ENCODE assay signal across 8 cellular contexts in the genomic region with DNA sequence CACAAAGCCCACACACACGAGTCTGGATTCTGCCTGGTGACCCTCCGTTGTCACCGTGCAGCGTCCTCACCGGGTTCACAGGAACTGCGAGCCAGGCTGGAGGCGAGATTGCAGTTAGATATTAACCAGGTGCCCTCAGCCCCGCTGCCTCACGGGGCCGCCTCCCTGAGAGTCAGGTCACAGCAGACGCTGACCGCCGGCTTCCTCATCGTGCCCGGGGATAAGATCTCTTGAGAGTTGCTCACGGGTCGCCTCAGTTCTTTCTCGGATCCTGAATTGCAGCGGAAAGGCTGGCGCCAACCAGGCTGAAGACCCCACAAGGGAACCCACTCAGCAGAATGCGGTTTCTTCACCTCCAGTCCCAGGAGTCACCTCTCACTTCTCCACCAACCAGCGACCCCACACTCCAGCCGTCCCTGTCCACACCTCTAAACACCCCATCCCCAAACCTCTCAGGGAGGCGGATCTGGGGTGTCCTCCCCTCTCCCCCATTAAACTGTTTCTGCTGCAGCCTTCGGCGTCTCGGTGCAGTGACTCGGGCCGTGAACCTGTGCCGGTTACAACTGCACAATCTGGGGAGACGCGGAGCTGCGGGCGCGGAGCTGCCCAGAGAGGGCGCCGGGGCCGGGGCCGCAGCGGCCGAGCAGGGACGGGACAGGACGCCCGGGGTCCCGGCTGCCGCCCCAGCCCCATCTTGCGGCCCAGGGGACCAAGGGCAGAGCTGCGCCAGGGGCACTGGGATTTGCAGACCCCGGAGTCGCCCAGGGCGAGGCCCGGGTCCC. TPM values are rescaled to one million over a fixed set of nuclear protein-coding genes. Genes with fewer than 3 reads are reported as not detected.
DNase-seq lines count a peak whose midpoint lies in the region; ATAC-seq, FAIRE-seq and TF ChIP-seq lines count a peak whose summit lies in the region.

No MANE protein-coding gene starts in this region.

- peaks cover 12% of the 10 kb centered on the region for H3K36me3 Mint-ChIP-seq in CD8-positive, alpha-beta T cell
- peaks cover 4% of the 10 kb centered on the region for H3K36me3 Mint-ChIP-seq in T-cell

- peaks cover 11% of the 10 kb centered on the region for H3K79me2 ChIP-seq in GM12878 (ENCODE audit: control insufficient read depth, insufficient read depth, low read length)

- SMC1A ChIA-PET in GM12878 (lab: Charles Lee; ENCODE audit: uncharacterized antibody, unreplicated experiment): interaction anchor here (1.0 to 1.6 kb wide), 2 partner anchors 29 to 31 kb away, joined by 3 to 4 read pairs; a partner anchor contains a TSS

- peaks cover 14% of the 10 kb centered on the region for H3K4me1 ChIP-seq in CD8-positive, alpha-beta T cell (ENCODE audit: insufficient read depth, low read length)
- H3K4me1 ChIP-seq in GM12878 (ENCODE audit: control insufficient read depth, insufficient read depth, low read length) (no peaks in the 10 kb centered on the region; the same call in 1 of the 2 replicates), iPS-18a (ENCODE audit: control insufficient read depth, low read depth, low read length) (no peaks in the 10 kb centered on the region), skeletal muscle satellite cell (ENCODE audit: control insufficient read depth, insufficient read depth, low read length) (peaks cover 18% of the 10 kb centered on the region)

- H3K27me3 ChIP-seq in CD8-positive, alpha-beta T cell (ENCODE audit: insufficient read depth, low read length): no peaks in the 10 kb centered on the region
- no peaks in the 10 kb centered on the region for H3K27me3 ChIP-seq in GM12878 (replicated peaks in 1 of 2; ENCODE audit: control insufficient read depth in 2 of 2, insufficient read depth in 2 of 2, low read length in 1 of 2)
- H3K27me3 ChIP-seq in iPS-18a (ENCODE audit: control insufficient read depth, insufficient read depth, low read length): peaks cover 27% of the 10 kb centered on the region
- no peaks in the 10 kb centered on the region for H3K27me3 ChIP-seq in skeletal muscle satellite cell (ENCODE audit: control insufficient read depth, insufficient read depth, low read length)

- in situ Hi-C loops in GM12878 (cut with MboI): no loop called here

- H3K4me3 ChIP-seq in CD8-positive, alpha-beta T cell (ENCODE audit: low read depth, low read length): peak overlapping the region; percentile 72
- H3K4me3 ChIP-seq in GM12878 (peak overlapping the region; percentile 82), iPS-18a (ENCODE audit: low read length) (peak overlapping the region; percentile 60), skeletal muscle satellite cell (ENCODE audit: low read length) (peak overlapping the region; percentile 93)

- peak overlapping the region; percentile 99 for H3K4me3 Mint-ChIP-seq in CD8-positive, alpha-beta T cell
- H3K4me3 Mint-ChIP-seq in T-cell: peak overlapping the region; percentile 97 to 100 (median 99)

- peak overlapping the region; percentile 52 for H3K27ac ChIP-seq in CD8-positive, alpha-beta T cell (ENCODE audit: low read depth, low read length)
- H3K27ac ChIP-seq in GM12878 (ENCODE audit: control insufficient read depth, insufficient read depth) (peak overlapping the region; percentile 83), iPS-18a (ENCODE audit: low read length) (no peak overlapping the region)

- peak overlapping the region; percentile 96 for H3K27ac Mint-ChIP-seq in CD8-positive, alpha-beta T cell
- peak overlapping the region; percentile 43 to 90 for H3K27ac Mint-ChIP-seq in T-cell

- peaks cover 32% of the 10 kb centered on the region for H3K4me1 Mint-ChIP-seq in CD8-positive, alpha-beta T cell (ENCODE audit: low read depth)
- H3K4me1 Mint-ChIP-seq in T-cell: peaks cover 26 to 28% (median 27%) of the 10 kb centered on the region in 3 donors

- TF ChIP-seq CTCF in CD8-positive, alpha-beta T cell (IDR thresholded peaks at IDR 0.05): no peak
- TF ChIP-seq CTCF in GM12878 (IDR thresholded peaks at IDR 0.05 in 2 of 3, conservative IDR thresholded peaks at IDR 0.05 in 1 of 3; ENCODE audit: control insufficient read depth in 2 of 3, extremely low read depth in 1 of 3, insufficient read depth in 1 of 3, low read depth in 3 of 3, low read length in 3 of 3): 0 out of 6 replicates have a peak, but pooled peaks of 1 of the 3 experiments have one; percentile 4

- POLR2A ChIA-PET in CD8-positive, alpha-beta T cell (lab: Charles Lee): interaction anchor here (0.7 to 2.1 kb wide), 2 partner anchors 28 to 402 kb away, joined by 3 to 8 read pairs; a partner anchor contains a TSS
- POLR2A ChIA-PET in T-cell (lab: Charles Lee): no interaction called here
- POLR2A ChIA-PET in GM12878 (lab: Charles Lee): interaction anchor here (0.5 to 0.7 kb wide), 3 partner anchors 28 to 1539 kb away, joined by 3 to 8 read pairs (median 7); no protein-coding TSS in a partner anchor

- no peaks in the 10 kb centered on the region for H4K20me1 ChIP-seq in GM12878 (ENCODE audit: control insufficient read depth, insufficient read depth)

- under 1% methylated on average over 45 of the region's 52 CpGs for WGBS in GM12878 (ENCODE audit: insufficient coverage, insufficient replicate concordance, low lambda C conversion rate, missing lambda C conversion rate)

- H3K27me3 Mint-ChIP-seq in CD8-positive, alpha-beta T cell (ENCODE audit: low read depth): no peaks in the 10 kb centered on the region
- H3K27me3 Mint-ChIP-seq in T-cell: peaks cover 0 to 5% of the 10 kb centered on the region in 2 donors

- ATAC-seq in CD8-positive, alpha-beta T cell: peak; percentile 27
- peak; percentile 31 for ATAC-seq in GM19328 (IDR thresholded peaks at IDR 0.05; ENCODE audit: unreplicated experiment)
- ATAC-seq in HG03439 (IDR thresholded peaks at IDR 0.05; ENCODE audit: unreplicated experiment): peak; percentile 39
- peak; percentile 41 to 61 (median 58) for ATAC-seq in T-cell (replicated peaks in 1 of 4)
- peak; percentile 76 for ATAC-seq in GM12878

- RAD21 ChIA-PET in GM12878 (lab: Charles Lee; ENCODE audit: unreplicated experiment): interaction anchor here (0.5 kb wide), 1 partner anchor 168 kb away, joined by 3 read pairs; no protein-coding TSS in a partner anchor

- no peak for TF ChIP-seq RAD21 in GM12878 (IDR thresholded peaks at IDR 0.05; ENCODE audit: insufficient read depth, low read depth, low read length)

- intact Hi-C loops in CD8-positive, alpha-beta T cell (cut with DNase I, micrococcal nuclease): loop anchor here (1.0 to 5.0 kb wide), 9 partner anchors 28 to 425 kb away; a partner anchor contains a TSS
- intact Hi-C loops in GM12878 (cut with micrococcal nuclease; ENCODE audit: unreplicated experiment): no loop called here

- no peaks in the 10 kb centered on the region for H3K9me3 ChIP-seq in CD8-positive, alpha-beta T cell (ENCODE audit: low read length)
- H3K9me3 ChIP-seq in GM12878 (replicated peaks; ENCODE audit: control insufficient read depth, insufficient read depth, low read length) (no peaks in the 10 kb centered on the region), iPS-18a (ENCODE audit: control insufficient read depth, low read depth, low read length) (no peaks in the 10 kb centered on the region), skeletal muscle satellite cell (replicated peaks; ENCODE audit: low read length) (no peaks in the 10 kb centered on the region)

- no peak for TF ChIP-seq POLR2A in GM12878 (IDR thresholded peaks at IDR 0.05; ENCODE audit: low read depth, low read length)

- H3K9me3 Mint-ChIP-seq in CD8-positive, alpha-beta T cell: no peaks in the 10 kb centered on the region
- H3K9me3 Mint-ChIP-seq in T-cell: no peaks in the 10 kb centered on the region

- TSS peak; percentile 84 for BruUV-seq in GM12878 (replicated peaks; lab: Mats Ljungman, UMichigan)

- CTCF ChIA-PET in CD8-positive, alpha-beta T cell (lab: Charles Lee): interaction anchor here (1.4 to 2.3 kb wide), 2 partner anchors 38 to 60 kb away, joined by 3 to 7 read pairs; no protein-coding TSS in a partner anchor
- CTCF ChIA-PET in T-cell (lab: Charles Lee) (interaction anchor here (0.6 kb wide), 2 partner anchors 26 to 46 kb away, joined by 5 to 7 read pairs; no protein-coding TSS in a partner anchor), GM12878 (lab: Yijun Ruan, JAX) (no interaction called here)

- H3K36me3 ChIP-seq in CD8-positive, alpha-beta T cell (ENCODE audit: insufficient read depth, low read length): no peaks in the 10 kb centered on the region
- H3K36me3 ChIP-seq in GM12878 (ENCODE audit: control insufficient read depth in 2 of 2, insufficient read depth in 2 of 2, low read length in 1 of 2) (peaks cover 0 to 3% of the 10 kb centered on the region in 2 experiments; a peak in 1 of 4 replicates), iPS-18a (ENCODE audit: control insufficient read depth, low read depth, low read length) (no peaks in the 10 kb centered on the region), skeletal muscle satellite cell (ENCODE audit: insufficient read depth, low read length) (no peaks in the 10 kb centered on the region)

- H3K4me2 ChIP-seq in GM12878 (ENCODE audit: control insufficient read depth, insufficient read depth) (peak overlapping the region; percentile 91), skeletal muscle satellite cell (ENCODE audit: low read length) (peak overlapping the region; percentile 89)

- H2AFZ ChIP-seq in GM12878 (ENCODE audit: control insufficient read depth, low read depth, low read length): peak overlapping the region; percentile 99

- no peak; a peak in 1 of 4 replicates for TF ChIP-seq EP300 in GM12878 (IDR thresholded peaks at IDR 0.05; ENCODE audit: borderline replicate concordance in 1 of 2, control insufficient read depth in 1 of 2, low read depth in 2 of 2, low read length in 2 of 2)

- H3K9ac ChIP-seq in GM12878 (ENCODE audit: control insufficient read depth, insufficient read depth, low read length): peak overlapping the region; percentile 91
- H3K9ac ChIP-seq in iPS-18a (ENCODE audit: low read length): peak overlapping the region; percentile 47
- peak overlapping the region; percentile 89 for H3K9ac ChIP-seq in skeletal muscle satellite cell (ENCODE audit: low read depth, low read length)

- DNase-seq in CD8-positive, alpha-beta T cell: peak in 6 of 7 experiments; percentile 11 to 55 (median 30)
- DNase-seq in T-cell (peak in 28 of 34 experiments; percentile 4 to 31 (median 14)), GM12878 (ENCODE audit: low read depth, low spot score) (no peak), NCI-H2081 treated with DMSO at 0.1 percent for 48 hours (lab: John Stamatoyannopoulos, UW) (no peak)

- FAIRE-seq in GM12878 (lab: Jason Lieb, UNC): no peak

RNA-seq across cellular contexts. Expression of a gene that starts 0.6 kb away (rescaled TPM):
- total RNA-seq in CD8-positive, alpha-beta T cell: 1 to 10 TPM; 2.8 to 4.3 TPM
- total RNA-seq in T-cell (1 to 10 TPM; 2.3 to 6.4 (median 4.8) TPM), GM12878 (2014; rRNA removed) (3.8 and 4.5 TPM in 2 replicates), GM12878 (2014; rRNA removed; fragmentation: Illumina TruSeq; extraction: Trizol) (4.9 and 5.4 TPM in 2 replicates), GM12878 (2021) (3.4 and 3.7 TPM in 2 replicates)
- total RNA-seq in GM12878 (2013; cell fraction: nucleolus; rRNA removed): 10.7 and 12.2 TPM in 2 replicates
- polyA plus RNA-seq in GM12878 (2011; ENCODE audit: low read depth): 1.0 TPM
- polyA plus RNA-seq in GM12878 (2011; rRNA removed) (8.0 and 11.9 TPM in 2 replicates), GM12878 (2014; fragmentation: Illumina TruSeq; extraction: Trizol) (4.9 and 5.4 TPM in 2 replicates), GM12878 (2014; fragmentation: Nextera tagmentation; extraction: Ambion mirVana) (1 to 10 TPM; 3.3 TPM), GM12878 (2014; rRNA removed) (2.5 and 3.7 TPM in 2 replicates), GM12878 (2016; fragmentation: Nextera tagmentation; extraction: Ambion mirVana) (1 to 10 TPM; 4.5 to 5.0 TPM)
- 3.7 and 4.0 TPM in 2 replicates for polyA plus RNA-seq in GM12878 (2011; cell fraction: cytosol; rRNA removed)
- 6.9 and 7.0 TPM in 2 replicates for polyA plus RNA-seq in GM12878 (2011; cell fraction: nucleus; rRNA removed)
- polyA plus RNA-seq in GM12878 (2012): 1.0 and 2.0 TPM in 2 replicates
- polyA minus RNA-seq in GM12878 (2011; rRNA and poly(A)+ RNA removed): 9.3 and 18.1 TPM in 2 replicates
- 3.4 and 5.3 TPM in 2 replicates for polyA minus RNA-seq in GM12878 (2011; cell fraction: cytosol; rRNA and poly(A)+ RNA removed)
- 2.3 and 4.9 TPM in 2 replicates for polyA minus RNA-seq in GM12878 (2011; cell fraction: nucleus; rRNA and poly(A)+ RNA removed)
- total RNA-seq in skeletal muscle satellite cell (2012; rRNA removed): 2.8 and 3.5 TPM in 2 replicates

RNA-seq across cellular contexts. Expression of a gene that starts 28.6 kb away (rescaled TPM):
- 1 to 10 TPM; 1.9 to 2.3 TPM for total RNA-seq in CD8-positive, alpha-beta T cell
- total RNA-seq in T-cell: 10 to 100 TPM in 3 of 5 donors, 1 to 10 TPM in 2; 4.8 to 18.4 (median 16.0) TPM
- total RNA-seq in GM12878 (2013; cell fraction: nucleolus; rRNA removed): 28.5 and 30.8 TPM in 2 replicates
- 4.1 and 4.5 TPM in 2 replicates for total RNA-seq in GM12878 (2014; rRNA removed)
- total RNA-seq in GM12878 (2014; rRNA removed; fragmentation: Illumina TruSeq; extraction: Trizol): 6.1 and 7.7 TPM in 2 replicates
- total RNA-seq in GM12878 (2021): 3.0 and 4.1 TPM in 2 replicates
- polyA plus RNA-seq in GM12878 (2011; ENCODE audit: low read depth): 3.5 TPM
- polyA plus RNA-seq in GM12878 (2011; rRNA removed): 9.4 and 15.1 TPM in 2 replicates
- 2.5 and 2.7 TPM in 2 replicates for polyA plus RNA-seq in GM12878 (2011; cell fraction: cytosol; rRNA removed)
- polyA plus RNA-seq in GM12878 (2011; cell fraction: nucleus; rRNA removed): 20.5 and 28.9 TPM in 2 replicates
- polyA plus RNA-seq in GM12878 (2012): 4.2 and 4.7 TPM in 2 replicates
- polyA plus RNA-seq in GM12878 (2014; fragmentation: Illumina TruSeq; extraction: Trizol): 4.2 and 5.0 TPM in 2 replicates
- polyA plus RNA-seq in GM12878 (2014; fragmentation: Nextera tagmentation; extraction: Ambion mirVana): 1 to 10 TPM; 1.0 to 1.3 TPM
- polyA plus RNA-seq in GM12878 (2014; rRNA removed): 2.6 and 4.0 TPM in 2 replicates
- polyA plus RNA-seq in GM12878 (2016; fragmentation: Nextera tagmentation; extraction: Ambion mirVana): 1 to 10 TPM; 4.5 to 5.5 TPM
- 11.7 and 14.6 TPM in 2 replicates for polyA minus RNA-seq in GM12878 (2011; rRNA and poly(A)+ RNA removed)
- 4.3 and 6.0 TPM in 2 replicates for polyA minus RNA-seq in GM12878 (2011; cell fraction: cytosol; rRNA and poly(A)+ RNA removed)
- 20.1 and 21.1 TPM in 2 replicates for polyA minus RNA-seq in GM12878 (2011; cell fraction: nucleus; rRNA and poly(A)+ RNA removed)
- 7.4 and 11.1 TPM in 2 replicates for total RNA-seq in skeletal muscle satellite cell (2012; rRNA removed)

Comparison
In these comparisons a context has a peak if more than half of its experiments do, and no peak if none do; other contexts are left out.
1. DNase-seq: peak in CD8-positive, alpha-beta T cell (6 of 7) and T-cell (28 of 34); none in GM12878 (single experiment) and NCI-H2081 treated with DMSO at 0.1 percent for 48 hours (single experiment).
2. POLR2A ChIA-PET loops: an anchor here in CD8-positive, alpha-beta T cell (0.7 to 2.1 kb wide) and GM12878 (0.5 to 0.7 kb wide); none called in T-cell.
3. Peak in every context shown above with its lines, with median percentiles within 50 percentile points of each other: ATAC-seq, H3K4me3 ChIP-seq and H3K9ac ChIP-seq.